Comparison of ENCODE assay signal across 17 cellular contexts in genomic region chr11:381501-382072, GRCh38. TPM values are rescaled to one million over a fixed set of nuclear protein-coding genes. Genes with fewer than 3 reads are reported as not detected.
DNase-seq lines count a peak whose midpoint lies in the region; ATAC-seq lines count a peak whose summit lies in the region.
"Had no signal": no experiment of that assay in that cellular context is flagged by ENCODE, and none has a peak within 500 bp of the region (broad histone marks: within the 10 kb centered on the region; RNA-seq: fewer than 3 reads in every experiment).

No MANE protein-coding gene starts in this region.

- peaks cover 17% of the 10 kb centered on the region for H3K27me3 Mint-ChIP-seq in central memory CD8-positive, alpha-beta T cell

- no peak overlapping the region for H3K4me3 Mint-ChIP-seq in central memory CD8-positive, alpha-beta T cell
- H3K4me3 Mint-ChIP-seq in stimulated activated effector memory CD8-positive, alpha-beta T cell treated with anti-CD3 and anti-CD28 coated beads, Interleukin-12 subunit alpha, Interleukin-12 subunit beta, amount 100 ng/mL, for 72 hours, result no peak overlapping the region
- H3K4me3 Mint-ChIP-seq: B cell; CD8-positive, alpha-beta T cell; HFFc6 had no signal

- intact Hi-C loops in Right ventricle myocardium inferior (cut with DNase I) (no loop called here), Right ventricle myocardium superior (cut with DNase I) (no loop called here)

- DNase-seq in Right ventricle myocardium inferior (ENCODE audit: missing footprints) (peak; percentile 14), Right ventricle myocardium superior (no peak), H7 (peak; percentile 67), hypothalamus (lab: John Stamatoyannopoulos, UW) (no peak)
- DNase-seq in central memory CD8-positive, alpha-beta T cell (ENCODE audit: low spot score in 2 of 2), result no peak
- DNase-seq in stimulated activated effector memory CD8-positive, alpha-beta T cell treated with anti-CD3 and anti-CD28 coated beads, Interleukin-12 subunit alpha, Interleukin-12 subunit beta, amount 100 ng/mL, for 72 hours (ENCODE audit: low spot score in 2 of 2), result no peak
- DNase-seq: 8988T; CD8-positive, alpha-beta T cell; COR-L47; DMS53; GF-D8; HCEC 1CT; HFFc6 had no signal

- H3K9me3 Mint-ChIP-seq in central memory CD8-positive, alpha-beta T cell, result no peaks in the 10 kb centered on the region
- no peaks in the 10 kb centered on the region for H3K9me3 Mint-ChIP-seq in stimulated activated effector memory CD8-positive, alpha-beta T cell treated with anti-CD3 and anti-CD28 coated beads, Interleukin-12 subunit alpha, Interleukin-12 subunit beta, amount 100 ng/mL, for 72 hours
- H3K9me3 Mint-ChIP-seq: CD8-positive, alpha-beta T cell; HFFc6 had no signal

- peaks cover 3% of the 10 kb centered on the region for H3K36me3 Mint-ChIP-seq in central memory CD8-positive, alpha-beta T cell (ENCODE audit: insufficient read depth)
- H3K36me3 Mint-ChIP-seq in stimulated activated effector memory CD8-positive, alpha-beta T cell treated with anti-CD3 and anti-CD28 coated beads, Interleukin-12 subunit alpha, Interleukin-12 subunit beta, amount 100 ng/mL, for 72 hours, result peaks cover 9% of the 10 kb centered on the region
- H3K36me3 Mint-ChIP-seq: CD8-positive, alpha-beta T cell; IgD-negative memory B cell had no signal

- H3K4me3 ChIP-seq in H7 (ENCODE audit: insufficient read depth, low read depth, low read length), result no peak overlapping the region

- H3K4me1 Mint-ChIP-seq in central memory CD8-positive, alpha-beta T cell, result peaks cover 4% of the 10 kb centered on the region
- H3K4me1 Mint-ChIP-seq in stimulated activated effector memory CD8-positive, alpha-beta T cell treated with anti-CD3 and anti-CD28 coated beads, Interleukin-12 subunit alpha, Interleukin-12 subunit beta, amount 100 ng/mL, for 72 hours, result peaks cover 12% of the 10 kb centered on the region
- H3K4me1 Mint-ChIP-seq: B cell, CD14-positive monocyte had no signal

- H3K27me3 ChIP-seq in H7 (ENCODE audit: control insufficient read depth, insufficient read depth, low read length), result no peaks in the 10 kb centered on the region

- peak overlapping the region; percentile 68 for H3K27ac Mint-ChIP-seq in central memory CD8-positive, alpha-beta T cell (ENCODE audit: low read depth)
- peak overlapping the region; percentile 74 for H3K27ac Mint-ChIP-seq in stimulated activated effector memory CD8-positive, alpha-beta T cell treated with anti-CD3 and anti-CD28 coated beads, Interleukin-12 subunit alpha, Interleukin-12 subunit beta, amount 100 ng/mL, for 72 hours
- H3K27ac Mint-ChIP-seq: B cell; CD8-positive, alpha-beta T cell; HFFc6; IgD-negative memory B cell had no signal

- ATAC-seq in Right ventricle myocardium inferior (no peak), Right ventricle myocardium superior (ENCODE audit: poor library complexity) (no peak), HG03342 (IDR thresholded peaks at IDR 0.05; ENCODE audit: unreplicated experiment) (no peak)
- ATAC-seq in central memory CD8-positive, alpha-beta T cell (replicated peaks; ENCODE audit: extremely low read depth, poor library complexity, severe bottlenecking), result no peak
- no peak for ATAC-seq in stimulated activated effector memory CD8-positive, alpha-beta T cell treated with anti-CD3 and anti-CD28 coated beads, Interleukin-12 subunit alpha, Interleukin-12 subunit beta, amount 100 ng/mL, for 72 hours

- H3K36me3 ChIP-seq in H7 (replicated peaks; ENCODE audit: control insufficient read depth, insufficient read depth, low read length), result no peaks in the 10 kb centered on the region; the same call in 1 of the 2 replicates

RNA-seq across cellular contexts. Expression of gene B4GALNT4, which starts 12.3 kb away (rescaled TPM):
- total RNA-seq in Right ventricle myocardium inferior (0.54 TPM), Right ventricle myocardium superior (0.94 TPM)
- 56.0 and 62.6 TPM in 2 replicates for total RNA-seq in H7 (2014; rRNA removed; shearing (Covaris generic))
- total RNA-seq: B cell had no signal

RNA-seq across cellular contexts. Expression of gene PKP3, which starts 12.4 kb away (rescaled TPM):
- 0.32 TPM for total RNA-seq in Right ventricle myocardium inferior
- total RNA-seq in Right ventricle myocardium superior, result 0.86 TPM
- 2.1 and 3.6 TPM in 2 replicates for total RNA-seq in H7 (2014; rRNA removed; shearing (Covaris generic))
- total RNA-seq: B cell had no signal

RNA-seq across cellular contexts. Expression of gene SIGIRR, which starts 33.2 kb away (rescaled TPM):
- total RNA-seq in Right ventricle myocardium inferior (50.0 TPM), Right ventricle myocardium superior (38.6 TPM)
- 39.5 and 44.9 TPM in 2 replicates for total RNA-seq in H7 (2014; rRNA removed; shearing (Covaris generic))

Comparison
In these comparisons a context has a peak if more than half of its experiments do, and no peak if none do; other contexts are left out.
1. DNase-seq: peak in Right ventricle myocardium inferior (single experiment) and H7 (single experiment); none in Right ventricle myocardium superior (single experiment), central memory CD8-positive, alpha-beta T cell (0 of 2), stimulated activated effector memory CD8-positive, alpha-beta T cell treated with anti-CD3 and anti-CD28 coated beads, Interleukin-12 subunit alpha, Interleukin-12 subunit beta, amount 100 ng/mL, for 72 hours (0 of 2) and hypothalamus (0 of 51).
2. RNA of gene B4GALNT4, which starts 12.3 kb away (total RNA-seq): 56.0 to 62.6 TPM in H7; 0.94 TPM in Right ventricle myocardium superior (single experiment) and 0.54 TPM in Right ventricle myocardium inferior (single experiment); every median in the first group is over 10 times any median in the second.